Comparison of ENCODE assay signal across 12 cellular contexts in genomic region chr12:95198914-95199313, GRCh38. TPM values are rescaled to one million over a fixed set of nuclear protein-coding genes. Genes with fewer than 3 reads are reported as not detected.
DNase-seq lines count a peak whose midpoint lies in the region; ATAC-seq, FAIRE-seq and TF ChIP-seq lines count a peak whose summit lies in the region.
"Had no signal": no experiment of that assay in that cellular context is flagged by ENCODE, and none has a peak within 500 bp of the region (broad histone marks: within the 10 kb centered on the region; RNA-seq: fewer than 3 reads in every experiment).

No MANE protein-coding gene starts in this region.

- no peak overlapping the region for H2AK5ac ChIP-seq in trophoblast cell (ENCODE audit: low read length)

- H3K18ac ChIP-seq in trophoblast cell (ENCODE audit: low read length), result no peak overlapping the region

- H3K36me3 ChIP-seq in trophoblast cell (ENCODE audit: control insufficient read depth in 1 of 2, insufficient read depth in 2 of 2, low read length in 2 of 2) (no peaks in the 10 kb centered on the region), upper lobe of right lung (no peaks in the 10 kb centered on the region)

- no peak overlapping the region for H2AFZ ChIP-seq in trophoblast cell (ENCODE audit: insufficient read depth, low read length, poor library complexity)

- H3K4ac ChIP-seq in trophoblast cell (ENCODE audit: low read depth, low read length), result peak overlapping the region; percentile 49

- H4K8ac ChIP-seq in trophoblast cell (ENCODE audit: low read depth, low read length), result no peak overlapping the region

- POLR2A ChIA-PET in RWPE1 (lab: Yijun Ruan, JAX; ENCODE audit: low non-redundant PET), result no interaction called here
- POLR2A ChIA-PET in T-cell (lab: Charles Lee), result interaction anchor here in 1 of 2 donors (0.6 kb wide), 1 partner anchor 287 kb away, joined by 6 read pairs; no protein-coding TSS in a partner anchor

- H3K4me1 ChIP-seq in trophoblast cell (ENCODE audit: control insufficient read depth in 1 of 2, insufficient read depth in 2 of 2, low read length in 2 of 2) (peaks cover under 1 to 6% of the 10 kb centered on the region in 2 experiments), upper lobe of right lung (peaks cover 35% of the 10 kb centered on the region)

- no peaks in the 10 kb centered on the region for H3K36me3 Mint-ChIP-seq in T-cell
- H3K36me3 Mint-ChIP-seq: stimulated activated naive B cell treated with anti-CD40 and anti-IgM and Interleukin-4, amounts not matched to agents 10 μg/mL and 1 μg/mL and 100 μg/mL, for 72 hours had no signal

- H3K79me1 ChIP-seq in trophoblast cell (ENCODE audit: low read length), result peaks cover 5% of the 10 kb centered on the region

- H4K91ac ChIP-seq in trophoblast cell (ENCODE audit: low read depth, low read length), result no peak overlapping the region

- H3K9me3 ChIP-seq in trophoblast cell (ENCODE audit: insufficient read depth, low read depth, low read length), result no peaks in the 10 kb centered on the region
- no peaks in the 10 kb centered on the region for H3K9me3 ChIP-seq in upper lobe of right lung

- no CpG with 5 or more reads among the region's 4 CpGs for WGBS in trophoblast cell (ENCODE audit: extremely low coverage, insufficient coverage, insufficient read length)

- DNase-seq in GM19239 (ENCODE audit: insufficient read length, low spot score), result no peak
- DNase-seq in RWPE1 (ENCODE audit: low spot score), result no peak
- DNase-seq in trophoblast cell, result no peak
- no peak for DNase-seq in T-cell
- no peak for DNase-seq in RCC 7860 (ENCODE audit: low spot score)
- DNase-seq in upper lobe of right lung, result no peak
- no peak for DNase-seq in activated effector memory CD4-positive, alpha-beta T cell treated with Interleukin-2 at 50 U/mL for 16 hours
- DNase-seq: effector CD4-positive, alpha-beta T cell; NCI-H1092 treated with DMSO at 0.1 percent for 48 hours; stimulated activated naive B cell treated with anti-CD40 and anti-IgM and Interleukin-4, amounts not matched to agents 10 μg/mL and 1 μg/mL and 100 μg/mL, for 72 hours; T-helper 2 cell had no signal

- H3K27ac Mint-ChIP-seq in T-cell, result no peak overlapping the region

- no peak overlapping the region for H3K4me2 ChIP-seq in trophoblast cell (ENCODE audit: low read length)

- intact Hi-C loops in upper lobe of right lung (cut with DNase I), result no loop called here

- peaks cover 8 to 21% (median 9%) of the 10 kb centered on the region in 3 donors for H3K4me1 Mint-ChIP-seq in T-cell

- H2BK5ac ChIP-seq in trophoblast cell (ENCODE audit: low read depth, low read length, poor library complexity), result no peak overlapping the region

- CTCF ChIA-PET in RWPE1 (lab: Yijun Ruan, JAX) (no interaction called here), T-cell (lab: Charles Lee) (interaction anchor here in 1 of 2 donors (0.6 kb wide), 1 partner anchor 1167 kb away, joined by 3 read pairs; no protein-coding TSS in a partner anchor)

- H3K9me3 Mint-ChIP-seq in T-cell, result no peaks in the 10 kb centered on the region
- H3K9me3 Mint-ChIP-seq: stimulated activated naive B cell treated with anti-CD40 and anti-IgM and Interleukin-4, amounts not matched to agents 10 μg/mL and 1 μg/mL and 100 μg/mL, for 72 hours had no signal

- no peak overlapping the region for H3K23ac ChIP-seq in trophoblast cell (ENCODE audit: low read length)

- peaks cover 0 to 3% of the 10 kb centered on the region in 2 donors for H3K27me3 Mint-ChIP-seq in T-cell
- H3K27me3 Mint-ChIP-seq: stimulated activated naive B cell treated with anti-CD40 and anti-IgM and Interleukin-4, amounts not matched to agents 10 μg/mL and 1 μg/mL and 100 μg/mL, for 72 hours had no signal

- H3K9ac ChIP-seq in trophoblast cell (ENCODE audit: low read length), result no peak overlapping the region

- no peak overlapping the region for H4K12ac ChIP-seq in trophoblast cell (ENCODE audit: low read depth, low read length)

- H2BK120ac ChIP-seq in trophoblast cell (ENCODE audit: insufficient read depth, low read length, poor library complexity), result no peak overlapping the region

- H3K4me3 Mint-ChIP-seq in T-cell, result no peak overlapping the region
- H3K4me3 Mint-ChIP-seq: stimulated activated naive B cell treated with anti-CD40 and anti-IgM and Interleukin-4, amounts not matched to agents 10 μg/mL and 1 μg/mL and 100 μg/mL, for 72 hours had no signal

- H3K14ac ChIP-seq in trophoblast cell (ENCODE audit: low read length), result no peak overlapping the region

- FAIRE-seq in GM19239 (lab: Jason Lieb, UNC), result peak; percentile 89
- no peak for FAIRE-seq in RCC 7860 (lab: Jason Lieb, UNC)

- H3K27ac ChIP-seq in RWPE1 (peak overlapping the region; percentile 69), trophoblast cell (ENCODE audit: low read depth, low read length) (no peak overlapping the region), upper lobe of right lung (no peak overlapping the region)

- TF ChIP-seq CTCF in RWPE1 (conservative IDR thresholded peaks at IDR 0.05; ENCODE audit: low read depth) (no peak), upper lobe of right lung (IDR thresholded peaks at IDR 0.05) (no peak)

- no peak overlapping the region for H2BK12ac ChIP-seq in trophoblast cell (ENCODE audit: low read length)

- H3K4me3 ChIP-seq in trophoblast cell (ENCODE audit: low read depth, low read length) (no peak overlapping the region), upper lobe of right lung (no peak overlapping the region)

- ATAC-seq in HG02852 (IDR thresholded peaks at IDR 0.05; ENCODE audit: unreplicated experiment) (peak; percentile 76), T-cell (replicated peaks in 1 of 4) (no peak), upper lobe of right lung (no peak)

- H3K27me3 ChIP-seq in trophoblast cell (ENCODE audit: insufficient read depth, low read length) (no peaks in the 10 kb centered on the region), upper lobe of right lung (no peaks in the 10 kb centered on the region)

- H3K79me2 ChIP-seq in trophoblast cell (ENCODE audit: control insufficient read depth, insufficient read depth, low read length, poor library complexity), result no peaks in the 10 kb centered on the region

RNA-seq across cellular contexts. Expression of gene FGD6, which starts 18.4 kb away (rescaled TPM):
- polyA plus RNA-seq in trophoblast cell (2013), result 36.2 and 36.3 TPM in 2 replicates
- total RNA-seq in T-cell, result 1 to 10 TPM in 2 of 5 donors, under 1 TPM in 3; 0.55 to 1.9 (median 0.70) TPM
- 28.8 TPM for total RNA-seq in upper lobe of right lung

RNA-seq across cellular contexts. Expression of gene VEZT, which starts 18.7 kb away (rescaled TPM):
- 72.0 and 72.3 TPM in 2 replicates for polyA plus RNA-seq in trophoblast cell (2013)
- total RNA-seq in T-cell, result 10 to 100 TPM; 27.0 to 48.9 (median 36.8) TPM
- total RNA-seq in upper lobe of right lung, result 69.9 TPM

Comparison
In these comparisons a context has a peak if more than half of its experiments do, and no peak if none do; other contexts are left out.
1. RNA of gene FGD6, which starts 18.4 kb away (total RNA-seq): 28.8 TPM in upper lobe of right lung (single experiment); 0.55 to 1.9 TPM in T-cell; every median in the first group is over 10 times any median in the second.